In genomic region chr15:73955326-73955725, GRCh38 we compare ENCODE assay signal across 24 cellular contexts.
"Had no signal": no experiment of that assay in that cellular context is flagged by ENCODE, and none has a peak within 500 bp of the region (broad histone marks: within the 10 kb centered on the region; RNA-seq: fewer than 3 reads in every experiment).

No MANE protein-coding gene starts in this region.

- H3K36me3 Mint-ChIP-seq: activated CD4-positive, alpha-beta memory T cell treated with anti-CD3 and anti-CD28 coated beads for 36 hours; activated naive CD4-positive, alpha-beta T cell treated with anti-CD3 and anti-CD28 coated beads, Interleukin-2, amount 10 ng/mL, durations not matched to agents 7 days and 5 days; mesothelial cell of epicardium; stimulated activated effector memory CD8-positive, alpha-beta T cell treated with anti-CD3 and anti-CD28 coated beads, Interleukin-12 subunit alpha, Interleukin-12 subunit beta, amount 100 ng/mL, for 72 hours; WTC11 had no signal

- H3K4me3 ChIP-seq: colonic mucosa, lung, skin epidermis, stomach had no signal

- H3K27ac ChIP-seq: brain microvascular endothelial cell, colonic mucosa had no signal

- H3K36me3 ChIP-seq: colonic mucosa had no signal

- DNase-seq: activated CD4-positive, alpha-beta memory T cell treated with anti-CD3 and anti-CD28 coated beads for 36 hours; activated CD4-positive, alpha-beta T cell treated with anti-CD3 and anti-CD28 coated beads for 36 hours; activated naive CD4-positive, alpha-beta T cell treated with anti-CD3 and anti-CD28 coated beads, Interleukin-2, amount 10 ng/mL, durations not matched to agents 7 days and 5 days; activated naive CD8-positive, alpha-beta T cell treated with anti-CD3 and anti-CD28 coated beads, Interleukin-2, amount 50 U/mL, for 24 hours; activated T-cell treated with anti-CD3 and anti-CD28 coated beads for 4 hours; anterior cingulate cortex; brain microvascular endothelial cell; central memory CD4-positive, alpha-beta T cell; colonic mucosa; effector CD8-positive, alpha-beta T cell; left colon; stimulated activated CD4-positive, alpha-beta T cell treated with anti-CD3 and anti-CD28 coated beads, Interleukin-4, amount 100 ng/mL, for 24 hours; stomach; trophoblast cell had no signal

- H3K27me3 ChIP-seq: brain microvascular endothelial cell, colonic mucosa had no signal

- H3K4me3 Mint-ChIP-seq: activated CD4-positive, alpha-beta memory T cell treated with anti-CD3 and anti-CD28 coated beads for 36 hours; activated CD4-positive, alpha-beta T cell treated with anti-CD3 and anti-CD28 coated beads for 36 hours; activated naive CD4-positive, alpha-beta T cell treated with anti-CD3 and anti-CD28 coated beads, Interleukin-2, amount 10 ng/mL, durations not matched to agents 7 days and 5 days; activated naive CD8-positive, alpha-beta T cell treated with anti-CD3 and anti-CD28 coated beads, Interleukin-2, amount 50 U/mL, for 24 hours; activated T-helper 17 cell treated with anti-CD3 and anti-CD28 coated beads, Interleukin-2, amount 50 U/mL, for 72 hours; mesothelial cell of epicardium; nephron; stimulated activated effector memory CD8-positive, alpha-beta T cell treated with anti-CD3 and anti-CD28 coated beads, Interleukin-12 subunit alpha, Interleukin-12 subunit beta, amount 100 ng/mL, for 72 hours; T-helper 2 cell treated with Interferon-gamma antibody and Interleukin-4, amounts not matched to agents 5 μg/mL and 100 μg/mL, for 36 hours; WTC11 had no signal

- H3K9me3 ChIP-seq: colonic mucosa, stomach had no signal

- H3K27me3 Mint-ChIP-seq: activated CD4-positive, alpha-beta memory T cell treated with anti-CD3 and anti-CD28 coated beads for 36 hours; activated CD4-positive, alpha-beta T cell treated with anti-CD3 and anti-CD28 coated beads for 36 hours; activated T-helper 17 cell treated with anti-CD3 and anti-CD28 coated beads, Interleukin-2, amount 50 U/mL, for 72 hours had no signal

- H3K9me3 Mint-ChIP-seq: activated CD4-positive, alpha-beta memory T cell treated with anti-CD3 and anti-CD28 coated beads for 36 hours; activated naive CD4-positive, alpha-beta T cell treated with anti-CD3 and anti-CD28 coated beads, Interleukin-2, amount 10 ng/mL, durations not matched to agents 7 days and 5 days; activated naive CD8-positive, alpha-beta T cell treated with anti-CD3 and anti-CD28 coated beads, Interleukin-2, amount 50 U/mL, for 24 hours; activated T-helper 17 cell treated with anti-CD3 and anti-CD28 coated beads, Interleukin-2, amount 50 U/mL, for 72 hours; mesothelial cell of epicardium; nephron; stimulated activated effector memory CD8-positive, alpha-beta T cell treated with anti-CD3 and anti-CD28 coated beads, Interleukin-12 subunit alpha, Interleukin-12 subunit beta, amount 100 ng/mL, for 72 hours; T-helper 2 cell treated with Interferon-gamma antibody and Interleukin-4, amounts not matched to agents 5 μg/mL and 100 μg/mL, for 36 hours; WTC11 had no signal

- H3K27ac Mint-ChIP-seq: activated CD4-positive, alpha-beta memory T cell treated with anti-CD3 and anti-CD28 coated beads for 36 hours; activated CD4-positive, alpha-beta T cell treated with anti-CD3 and anti-CD28 coated beads for 36 hours; activated naive CD4-positive, alpha-beta T cell treated with anti-CD3 and anti-CD28 coated beads, Interleukin-2, amount 10 ng/mL, durations not matched to agents 7 days and 5 days; activated naive CD8-positive, alpha-beta T cell treated with anti-CD3 and anti-CD28 coated beads, Interleukin-2, amount 50 U/mL, for 24 hours; activated T-helper 17 cell treated with anti-CD3 and anti-CD28 coated beads, Interleukin-2, amount 50 U/mL, for 72 hours; mesothelial cell of epicardium; nephron; progenitor cell of endocrine pancreas; stimulated activated effector memory CD8-positive, alpha-beta T cell treated with anti-CD3 and anti-CD28 coated beads, Interleukin-12 subunit alpha, Interleukin-12 subunit beta, amount 100 ng/mL, for 72 hours; T-helper 2 cell treated with Interferon-gamma antibody and Interleukin-4, amounts not matched to agents 5 μg/mL and 100 μg/mL, for 36 hours; WTC11 had no signal

- ATAC-seq: activated CD4-positive, alpha-beta T cell treated with anti-CD3 and anti-CD28 coated beads for 36 hours; activated naive CD8-positive, alpha-beta T cell treated with anti-CD3 and anti-CD28 coated beads, Interleukin-2, amount 50 U/mL, for 24 hours; activated T-helper 17 cell treated with anti-CD3 and anti-CD28 coated beads, Interleukin-2, amount 50 U/mL, for 72 hours; esophagus mucosa; left colon; stimulated activated effector memory CD8-positive, alpha-beta T cell treated with anti-CD3 and anti-CD28 coated beads, Interleukin-12 subunit alpha, Interleukin-12 subunit beta, amount 100 ng/mL, for 72 hours; WTC11 had no signal
